ENCODE assay signal across 14 cellular contexts in genomic region chr1:209433649-209434031, GRCh38.
DNase-seq lines count a peak whose midpoint lies in the region; ATAC-seq, FAIRE-seq and TF ChIP-seq lines count a peak whose summit lies in the region.
"Had no signal": no experiment of that assay in that cellular context is flagged by ENCODE, and none has a peak within 500 bp of the region (broad histone marks: within the 10 kb centered on the region; RNA-seq: fewer than 3 reads in every experiment).

No MANE protein-coding gene starts in this region.

- no peak overlapping the region; the same call in 1 of the 2 replicates for H3K4me3 Mint-ChIP-seq in WTC11
- H3K4me3 Mint-ChIP-seq: effector memory CD8-positive, alpha-beta T cell had no signal

- no peak overlapping the region for H3K9ac ChIP-seq in kidney (ENCODE audit: low read length in 2 of 2)

- peaks cover 30% of the 10 kb centered on the region for H3K36me3 Mint-ChIP-seq in WTC11

- peak overlapping the region; percentile 78 for H3K27ac ChIP-seq in foreskin keratinocyte
- peak overlapping the region in 16 of 21 experiments; percentile 1 to 96 (median 58) for H3K27ac ChIP-seq in skin epidermis
- peak overlapping the region in 25 of 59 donors; percentile 3 to 74 (median 43) for H3K27ac ChIP-seq in dorsolateral prefrontal cortex
- no peak overlapping the region for H3K27ac ChIP-seq in kidney (ENCODE audit: low read depth in 2 of 2, low read length in 2 of 2)
- H3K27ac ChIP-seq: cardiac muscle cell, VCaP had no signal

- no peak overlapping the region for H3K4me3 ChIP-seq in skin epidermis
- H3K4me3 ChIP-seq in dorsolateral prefrontal cortex, result no peak overlapping the region
- no peak overlapping the region for H3K4me3 ChIP-seq in kidney (ENCODE audit: low read length in 2 of 2)
- H3K4me3 ChIP-seq: cardiac muscle cell, mucosa of descending colon, prostate gland had no signal

- H3K27me3 ChIP-seq in foreskin keratinocyte (no peaks in the 10 kb centered on the region), dorsolateral prefrontal cortex (peaks cover 0 to 3% (median 0%) of the 10 kb centered on the region in 45 donors)
- H3K27me3 ChIP-seq: cardiac muscle cell had no signal

- POLR2A ChIA-PET in WTC11 (lab: Charles Lee), result interaction anchor here (1.4 kb wide), 1 partner anchor 50 kb away, joined by 5 read pairs; no protein-coding TSS in a partner anchor

- H3K27ac Mint-ChIP-seq in WTC11, result peak overlapping the region; percentile 98
- H3K27ac Mint-ChIP-seq: effector memory CD8-positive, alpha-beta T cell had no signal

- H3K9me3 Mint-ChIP-seq in WTC11, result peaks cover under 1% of the 10 kb centered on the region; the same call in 1 of the 2 replicates
- H3K9me3 Mint-ChIP-seq: effector memory CD8-positive, alpha-beta T cell had no signal

- no peaks in the 10 kb centered on the region for H3K36me3 ChIP-seq in kidney (ENCODE audit: control insufficient read depth in 1 of 2, insufficient read depth in 2 of 2, low read length in 2 of 2)
- H3K36me3 ChIP-seq: cardiac muscle cell, prostate gland had no signal

- intact Hi-C loops in dorsolateral prefrontal cortex (cut with DNase I), result loop anchor here in 1 of 2 donors (2.0 to 10.0 kb wide), 2 partner anchors 65 to 229 kb away; no protein-coding TSS in a partner anchor
- intact Hi-C loops in kidney (cut with DNase I), result no loop called here

- CTCF ChIA-PET in WTC11 (lab: Charles Lee), result interaction anchor here (0.6 to 1.9 kb wide), 10 partner anchors 56 to 721 kb away, joined by 3 to 9 read pairs (median 4); no protein-coding TSS in a partner anchor

- no peak for ATAC-seq in WTC11
- peak; percentile 6 for ATAC-seq in foreskin keratinocyte
- ATAC-seq: effector memory CD8-positive, alpha-beta T cell; mucosa of descending colon had no signal

- H3K9me3 ChIP-seq in kidney (ENCODE audit: control insufficient read depth in 1 of 2, low read length in 2 of 2), result no peaks in the 10 kb centered on the region
- H3K9me3 ChIP-seq: mucosa of descending colon, prostate gland had no signal

- DNase-seq in HPDE6-E6E7 (ENCODE audit: extremely low spot score) (peak; percentile 66), WTC11 (ENCODE audit: low spot score) (no peak), foreskin keratinocyte (peak in 1 of 2 donors; percentile 96), dorsolateral prefrontal cortex (no peak), kidney (no peak), ureter (ENCODE audit: low spot score) (no peak)
- DNase-seq: effector memory CD8-positive, alpha-beta T cell; mucosa of descending colon; NCI-H1092 had no signal

- H3K4me1 ChIP-seq in foreskin keratinocyte (peaks cover 6% of the 10 kb centered on the region), kidney (ENCODE audit: control insufficient read depth in 1 of 2, insufficient read depth in 1 of 2, low read depth in 1 of 2, low read length in 2 of 2) (no peaks in the 10 kb centered on the region)
- H3K4me1 ChIP-seq: prostate gland had no signal

- no peaks in the 10 kb centered on the region for H3K27me3 Mint-ChIP-seq in WTC11 (ENCODE audit: low read depth)

- H3K4me1 Mint-ChIP-seq in WTC11, result peaks cover 73% of the 10 kb centered on the region

- no peak for FAIRE-seq in kidney (lab: Jason Lieb, UNC)
- FAIRE-seq: islet of Langerhans had no signal

- TF ChIP-seq CTCF in WTC11 (IDR thresholded peaks at IDR 0.05) (no peak), foreskin keratinocyte (conservative IDR thresholded peaks at IDR 0.05) (no peak), dorsolateral prefrontal cortex (IDR thresholded peaks at IDR 0.05 in 54 of 56, conservative IDR thresholded peaks at IDR 0.05 in 2 of 56; ENCODE audit: low read depth in 1 of 56, partially characterized antibody in 56 of 56) (no peak), kidney (IDR thresholded peaks at IDR 0.05; ENCODE audit: borderline replicate concordance, extremely low read depth, insufficient read depth) (no peak)

TF ChIP-seq in WTC11, 78 proteins besides CTCF, POLR2A, EP300 and RAD21:
- TF ChIP-seq ZBTB43 (CRISPR knock-in tag; IDR thresholded peaks at IDR 0.05), result no peak
- no peak for TF ChIP-seq ZNF425 (CRISPR knock-in tag; conservative IDR thresholded peaks at IDR 0.05)
- no peak for TF ChIP-seq MXD4 (CRISPR knock-in tag; IDR thresholded peaks at IDR 0.05; ENCODE audit: borderline replicate concordance)
- TF ChIP-seq ZNF219 (CRISPR knock-in tag; IDR thresholded peaks at IDR 0.05; ENCODE audit: borderline replicate concordance), result no peak
- no peak for TF ChIP-seq GRHL2 (CRISPR knock-in tag; IDR thresholded peaks at IDR 0.05; ENCODE audit: insufficient replicate concordance, severe bottlenecking)
- TF ChIP-seq FOXP1 (CRISPR knock-in tag; IDR thresholded peaks at IDR 0.05; ENCODE audit: borderline replicate concordance), result no peak
- no peak for TF ChIP-seq ZNF281 (CRISPR knock-in tag; IDR thresholded peaks at IDR 0.05)
- TF ChIP-seq HMGXB4 (CRISPR knock-in tag; IDR thresholded peaks at IDR 0.05), result no peak
- TF ChIP-seq CREB1 (CRISPR knock-in tag; IDR thresholded peaks at IDR 0.05), result no peak
- no peak for TF ChIP-seq E2F1 (CRISPR knock-in tag; IDR thresholded peaks at IDR 0.05)

Comparison
In these comparisons a context has a peak if more than half of its experiments do, and no peak if none do; other contexts are left out.
1. H3K27ac ChIP-seq: peak in foreskin keratinocyte (single experiment) and skin epidermis (16 of 21); none in kidney (0 of 2).